24 cellular contexts compared by ENCODE assay signal in genomic region chr19:50690439-50690838, GRCh38.
"Had no signal": no experiment of that assay in that cellular context is flagged by ENCODE, and none has a peak within 500 bp of the region (broad histone marks: within the 10 kb centered on the region; RNA-seq: fewer than 3 reads in every experiment).

No MANE protein-coding gene starts in this region.

- DNase-seq: colonic mucosa; cortex of kidney; dermis blood vessel endothelial cell; dorsolateral prefrontal cortex; effector CD4-positive, alpha-beta T cell; effector CD8-positive, alpha-beta T cell; effector memory CD4-positive, alpha-beta T cell; effector memory CD8-positive, alpha-beta T cell; endodermal cell; erythroblast; esophagus squamous epithelium; foreskin fibroblast; foreskin keratinocyte; foreskin melanocyte; gastrocnemius medialis; glutamatergic neuron; heart left ventricle; heart right ventricle had no signal

- H3K36me3 ChIP-seq: colonic mucosa, esophagus muscularis mucosa, esophagus squamous epithelium, gastrocnemius medialis, gastroesophageal sphincter, heart left ventricle, heart right ventricle had no signal

- H3K9me3 ChIP-seq: colonic mucosa, esophagus muscularis mucosa, esophagus squamous epithelium, gastrocnemius medialis, gastroesophageal sphincter, heart left ventricle, heart right ventricle had no signal

- H3K27ac ChIP-seq: colonic mucosa, coronary artery, dorsolateral prefrontal cortex, epithelial cell of prostate, esophagus muscularis mucosa, esophagus squamous epithelium, foreskin keratinocyte, gastrocnemius medialis, gastroesophageal sphincter, heart left ventricle, heart right ventricle, hepatocyte had no signal

- ATAC-seq: effector memory CD8-positive, alpha-beta T cell; esophagus mucosa; foreskin keratinocyte; gastrocnemius medialis; gastroesophageal sphincter; heart left ventricle; heart right ventricle had no signal

- H3K4me1 ChIP-seq: colonic mucosa, foreskin keratinocyte, gastrocnemius medialis had no signal

- H3K4me3 ChIP-seq: colonic mucosa, coronary artery, dorsolateral prefrontal cortex, esophagus muscularis mucosa, esophagus squamous epithelium, gastrocnemius medialis, gastroesophageal sphincter, heart left ventricle, heart right ventricle, hepatocyte had no signal
